In genomic region chr7:108568801-108569380, GRCh38 we compare ENCODE assay signal across 8 cellular contexts. TPM values are rescaled to one million over a fixed set of nuclear protein-coding genes. Genes with fewer than 3 reads are reported as not detected.
DNase-seq lines count a peak whose midpoint lies in the region; ATAC-seq and TF ChIP-seq lines count a peak whose summit lies in the region.

No MANE protein-coding gene starts in this region.

- H3K9me3 ChIP-seq in smooth muscle cell (replicated peaks; ENCODE audit: low read depth), result no peaks in the 10 kb centered on the region

- peak overlapping the region; percentile 97 for H3K4me2 ChIP-seq in smooth muscle cell

- DNase-seq in NCI-H2029 treated with DMSO at 0.1 percent for 48 hours (lab: John Stamatoyannopoulos, UW) (peak; percentile 34), NCI-H2029 (lab: John Stamatoyannopoulos, UW) (no peak), foreskin keratinocyte (no peak), smooth muscle cell (lab: John Stamatoyannopoulos, UW; ENCODE audit: unreplicated experiment) (no peak), RPMI8226 (no peak), EL (no peak)

- H3K27me3 ChIP-seq in foreskin keratinocyte (no peaks in the 10 kb centered on the region), smooth muscle cell (ENCODE audit: low read depth) (no peaks in the 10 kb centered on the region)

- peak overlapping the region; percentile 68 for H3K4me3 ChIP-seq in smooth muscle cell

- peaks cover 20% of the 10 kb centered on the region for H3K36me3 ChIP-seq in smooth muscle cell (ENCODE audit: low read depth)

- H3K27ac ChIP-seq in foreskin keratinocyte (peak overlapping the region; percentile 77), smooth muscle cell (ENCODE audit: low read depth) (peak overlapping the region; percentile 93)

- H3K4me3 Mint-ChIP-seq in T-helper 1 cell treated with Interleukin-12 subunit alpha and Interleukin-12 subunit beta and Interleukin-4 antibody, amounts not matched to agents 30 μg/mL and 1 μg/mL, for 36 hours, result peak overlapping the region; percentile 93

- H3K36me3 Mint-ChIP-seq in T-helper 1 cell treated with Interleukin-12 subunit alpha and Interleukin-12 subunit beta and Interleukin-4 antibody, amounts not matched to agents 30 μg/mL and 1 μg/mL, for 36 hours (ENCODE audit: low read depth), result peaks cover 40% of the 10 kb centered on the region

- H3K4me1 Mint-ChIP-seq in T-helper 1 cell treated with Interleukin-12 subunit alpha and Interleukin-12 subunit beta and Interleukin-4 antibody, amounts not matched to agents 30 μg/mL and 1 μg/mL, for 36 hours (ENCODE audit: low read depth), result peaks cover 34% of the 10 kb centered on the region

- peaks cover 21% of the 10 kb centered on the region for H3K4me1 ChIP-seq in foreskin keratinocyte
- peaks cover 37% of the 10 kb centered on the region for H3K4me1 ChIP-seq in smooth muscle cell (ENCODE audit: low read depth)

- peaks cover 22% of the 10 kb centered on the region for H4K20me1 ChIP-seq in smooth muscle cell (ENCODE audit: low read depth)

- WGBS in smooth muscle cell (ENCODE audit: low lambda C conversion rate), result 11% methylated on average over 24 of the region's 24 CpGs

- H3K27me3 Mint-ChIP-seq in T-helper 1 cell treated with Interleukin-12 subunit alpha and Interleukin-12 subunit beta and Interleukin-4 antibody, amounts not matched to agents 30 μg/mL and 1 μg/mL, for 36 hours (ENCODE audit: low read depth), result no peaks in the 10 kb centered on the region

- peaks cover 4% of the 10 kb centered on the region for H3K9me3 Mint-ChIP-seq in T-helper 1 cell treated with Interleukin-12 subunit alpha and Interleukin-12 subunit beta and Interleukin-4 antibody, amounts not matched to agents 30 μg/mL and 1 μg/mL, for 36 hours

- ATAC-seq in foreskin keratinocyte (no peak), GM21367 (IDR thresholded peaks at IDR 0.05; ENCODE audit: unreplicated experiment) (no peak)

- TF ChIP-seq CTCF in foreskin keratinocyte (conservative IDR thresholded peaks at IDR 0.05) (no peak), smooth muscle cell (IDR thresholded peaks at IDR 0.05; ENCODE audit: borderline replicate concordance, insufficient read depth, poor library complexity, severe bottlenecking) (no peak)

- H3F3A ChIP-seq in smooth muscle cell (ENCODE audit: low read depth), result no peaks in the 10 kb centered on the region

- peak overlapping the region; percentile 96 for H3K27ac Mint-ChIP-seq in T-helper 1 cell treated with Interleukin-12 subunit alpha and Interleukin-12 subunit beta and Interleukin-4 antibody, amounts not matched to agents 30 μg/mL and 1 μg/mL, for 36 hours

- H3K79me2 ChIP-seq in smooth muscle cell (ENCODE audit: low read depth), result peaks cover 78% of the 10 kb centered on the region

- peak overlapping the region; percentile 89 for H2AFZ ChIP-seq in smooth muscle cell (ENCODE audit: low read depth)

- peak overlapping the region; percentile 94 for H3K9ac ChIP-seq in smooth muscle cell (ENCODE audit: low read depth)

RNA-seq across cellular contexts. Expression of gene THAP5, which starts 0.6 kb away (rescaled TPM):
- 20.7 and 21.6 TPM in 2 replicates for total RNA-seq in foreskin keratinocyte
- 6.0 and 6.9 TPM in 2 replicates for polyA plus RNA-seq in foreskin keratinocyte
- 32.5 and 45.0 TPM in 2 replicates for total RNA-seq in smooth muscle cell
- polyA plus RNA-seq in smooth muscle cell, result 8.2 and 9.4 TPM in 2 replicates

RNA-seq across cellular contexts. Expression of gene DNAJB9, which starts 0.8 kb away (rescaled TPM):
- 12.4 and 15.6 TPM in 2 replicates for total RNA-seq in foreskin keratinocyte
- 8.7 and 9.6 TPM in 2 replicates for polyA plus RNA-seq in foreskin keratinocyte
- 74.7 and 84.1 TPM in 2 replicates for total RNA-seq in smooth muscle cell
- polyA plus RNA-seq in smooth muscle cell, result 40.4 and 46.1 TPM in 2 replicates

RNA-seq across cellular contexts. Expression of gene PNPLA8, which starts 43.0 kb away (rescaled TPM):
- total RNA-seq in foreskin keratinocyte, result 16.5 and 17.4 TPM in 2 replicates
- polyA plus RNA-seq in foreskin keratinocyte, result 5.4 and 7.1 TPM in 2 replicates
- total RNA-seq in smooth muscle cell, result 50.1 and 52.5 TPM in 2 replicates
- 18.6 and 26.0 TPM in 2 replicates for polyA plus RNA-seq in smooth muscle cell
